15 cellular contexts compared by ENCODE assay signal in the genomic region with DNA sequence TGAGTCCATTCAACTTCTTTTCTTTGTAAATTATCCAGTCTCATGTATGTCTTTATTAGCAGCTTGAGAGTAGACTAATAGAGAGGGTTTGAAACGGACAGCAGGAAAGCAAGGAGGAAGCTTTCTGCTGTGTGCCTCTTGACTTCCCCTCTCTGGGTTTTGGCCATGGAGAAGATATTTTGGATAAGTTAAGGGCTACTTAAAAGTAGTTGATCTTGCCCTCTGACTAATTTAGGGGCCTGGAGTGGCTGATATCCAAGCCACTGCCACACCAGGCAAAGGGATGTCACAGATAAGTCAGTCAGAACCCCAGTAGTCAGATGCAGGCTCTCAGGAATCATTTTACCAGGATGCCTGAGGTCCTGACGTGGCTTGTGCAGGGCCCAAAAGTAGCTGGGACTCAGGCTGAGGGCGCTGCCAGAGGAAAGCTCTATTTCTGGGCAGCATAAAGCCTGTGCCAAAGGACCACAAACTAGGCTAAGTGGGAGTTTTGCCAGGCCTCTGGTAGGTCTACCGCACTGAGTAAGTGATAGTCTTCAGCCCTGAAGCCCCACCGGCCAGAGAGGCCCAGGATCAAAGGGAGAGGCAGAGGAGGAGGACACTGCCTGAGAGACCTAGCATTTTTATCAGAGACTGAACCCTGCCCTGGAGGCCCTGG. TPM values are rescaled to one million over a fixed set of nuclear protein-coding genes. Genes with fewer than 3 reads are reported as not detected.
"Had no signal": no experiment of that assay in that cellular context is flagged by ENCODE, and none has a peak within 500 bp of the region (broad histone marks: within the 10 kb centered on the region; RNA-seq: fewer than 3 reads in every experiment).

No MANE protein-coding gene starts in this region.

- H3K27ac ChIP-seq: breast epithelium, skin epidermis, transverse colon had no signal

- FAIRE-seq: endometrium had no signal

- ATAC-seq: activated naive CD4-positive, alpha-beta T cell treated with anti-CD3 and anti-CD28 coated beads, Interleukin-2, amount 50 U/mL, for 72 hours; esophagus mucosa had no signal

- H3K36me3 Mint-ChIP-seq: activated naive CD4-positive, alpha-beta T cell treated with anti-CD3 and anti-CD28 coated beads, Interleukin-2, amount 50 U/mL, for 72 hours had no signal

- H3K4me1 ChIP-seq: breast epithelium, transverse colon had no signal

- H3K4me3 Mint-ChIP-seq: activated B cell treated with CpG ODN at 0.5 μM for 24 hours; activated CD4-positive, alpha-beta T cell treated with anti-CD3 and anti-CD28 coated beads, Interleukin-2, amount 10 ng/mL, durations not matched to agents 7 days and 5 days; nephron had no signal

- H3K27me3 ChIP-seq: breast epithelium, transverse colon had no signal

- DNase-seq: activated B cell treated with CpG ODN at 0.5 μM for 24 hours; activated CD4-positive, alpha-beta T cell treated with anti-CD3 and anti-CD28 coated beads, Interleukin-2, amount 10 ng/mL, durations not matched to agents 7 days and 5 days; activated CD8-positive, alpha-beta memory T cell treated with anti-CD3 and anti-CD28 coated beads for 24 hours; amygdala; glutamatergic neuron; mesenchymal stem cell; T1000; transverse colon had no signal

- H3K9me3 ChIP-seq: breast epithelium, transverse colon had no signal

- H3K4me1 Mint-ChIP-seq: activated B cell treated with CpG ODN at 0.5 μM for 24 hours; activated CD4-positive, alpha-beta T cell treated with anti-CD3 and anti-CD28 coated beads, Interleukin-2, amount 10 ng/mL, durations not matched to agents 7 days and 5 days had no signal

- H3K36me3 ChIP-seq: breast epithelium, transverse colon had no signal

- H3K4me3 ChIP-seq: breast epithelium, skin epidermis, transverse colon had no signal

- H3K9me3 Mint-ChIP-seq: activated B cell treated with CpG ODN at 0.5 μM for 24 hours; activated CD4-positive, alpha-beta T cell treated with anti-CD3 and anti-CD28 coated beads, Interleukin-2, amount 10 ng/mL, durations not matched to agents 7 days and 5 days had no signal

- H3K27ac Mint-ChIP-seq: activated B cell treated with CpG ODN at 0.5 μM for 24 hours; activated CD4-positive, alpha-beta T cell treated with anti-CD3 and anti-CD28 coated beads, Interleukin-2, amount 10 ng/mL, durations not matched to agents 7 days and 5 days; activated naive CD4-positive, alpha-beta T cell treated with anti-CD3 and anti-CD28 coated beads, Interleukin-2, amount 50 U/mL, for 72 hours; nephron had no signal

RNA-seq across cellular contexts. Expression of a gene that starts 41.6 kb away (rescaled TPM):
- total RNA-seq: activated B cell treated with CpG ODN at 0.5 μM for 24 hours; activated CD4-positive, alpha-beta T cell treated with anti-CD3 and anti-CD28 coated beads, Interleukin-2, amount 10 ng/mL, durations not matched to agents 7 days and 5 days; activated naive CD4-positive, alpha-beta T cell treated with anti-CD3 and anti-CD28 coated beads, Interleukin-2, amount 50 U/mL, for 72 hours; esophagus mucosa; osteocyte had no signal
